Comparison of ENCODE assay signal across 32 cellular contexts in the genomic region with DNA sequence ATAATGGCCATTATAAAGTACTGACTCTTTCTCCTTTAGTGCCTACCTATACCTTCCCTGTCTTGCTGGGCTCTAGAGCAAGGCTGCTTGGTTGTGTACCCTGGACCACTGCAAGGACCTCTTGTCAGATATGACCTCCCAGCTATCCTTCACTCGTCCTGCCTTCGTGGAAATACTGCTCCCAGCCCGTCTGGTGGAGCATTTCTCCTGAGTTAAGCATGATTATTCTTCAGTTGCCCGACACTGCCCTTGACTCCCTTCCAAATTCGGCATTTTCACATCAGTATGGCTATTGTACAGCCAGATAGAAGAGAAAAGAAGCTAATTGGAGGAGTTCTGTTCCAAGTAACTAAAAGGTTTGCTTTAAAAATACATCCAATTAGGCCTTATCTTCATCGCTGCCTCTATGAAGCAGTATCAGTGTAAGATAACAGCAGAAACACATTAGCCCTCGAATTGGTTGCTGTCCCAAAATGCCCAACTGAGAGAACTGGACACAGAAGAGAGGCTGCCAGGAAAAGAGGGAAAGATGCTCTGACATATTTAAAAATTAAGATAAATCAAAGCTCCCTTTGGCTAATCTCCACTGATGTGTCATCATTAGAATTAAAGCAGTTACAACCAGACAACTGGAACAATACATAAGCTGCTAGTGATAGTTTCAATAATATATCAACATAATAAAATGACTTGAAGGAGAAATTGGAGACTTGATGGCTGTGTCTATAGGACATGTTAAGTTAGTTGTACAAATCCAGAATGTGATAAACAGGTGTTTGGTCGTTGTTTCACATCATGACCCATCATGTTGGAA. TPM values are rescaled to one million over a fixed set of nuclear protein-coding genes. Genes with fewer than 3 reads are reported as not detected.
"Had no signal": no experiment of that assay in that cellular context is flagged by ENCODE, and none has a peak within 500 bp of the region (broad histone marks: within the 10 kb centered on the region; RNA-seq: fewer than 3 reads in every experiment).

No MANE protein-coding gene starts in this region.

- DNase-seq: activated B cell treated with CpG ODN at 0.5 μM for 24 hours; activated CD4-positive, alpha-beta T cell treated with anti-CD3 and anti-CD28 coated beads for 48 hours; activated CD4-positive, alpha-beta T cell treated with anti-CD3 and anti-CD28 coated beads, Interleukin-2, amount 50 U/mL, for 1 hour; activated CD4-positive, alpha-beta T cell treated with anti-CD3 and anti-CD28 coated beads, Interleukin-2, amount 50 U/mL, for 48 hours; activated CD8-positive, alpha-beta memory T cell treated with anti-CD3 and anti-CD28 coated beads for 24 hours; activated CD8-positive, alpha-beta T cell treated with anti-CD3 and anti-CD28 coated beads for 36 hours; activated effector memory CD4-positive, alpha-beta T cell treated with Interleukin-2 at 50 U/mL for 16 hours; activated naive CD4-positive, alpha-beta T cell treated with anti-CD3 and anti-CD28 coated beads for 36 hours; activated naive CD8-positive, alpha-beta T cell treated with anti-CD3 and anti-CD28 coated beads for 36 hours; activated naive CD8-positive, alpha-beta T cell treated with anti-CD3 and anti-CD28 coated beads, Interleukin-2, amount 50 U/mL, for 24 hours; activated T-cell treated with anti-CD3 and anti-CD28 coated beads, Interleukin-2, amount 50 U/mL, for 4 hours; adrenal gland; amygdala; aorta; body of pancreas; central memory CD4-positive, alpha-beta T cell; cortex of kidney; dermis blood vessel endothelial cell; effector CD4-positive, alpha-beta T cell; effector memory CD8-positive, alpha-beta T cell; erythroblast; foreskin keratinocyte; gastrocnemius medialis; glutamatergic neuron; T-helper 1 cell; T-helper 17 cell; T1000 had no signal

- ATAC-seq: activated CD4-positive, CD25-positive, alpha-beta regulatory T cell treated with anti-CD3 and anti-CD28 coated beads, Interleukin-2, amount 50 U/mL, for 24 hours; activated CD8-positive, alpha-beta T cell treated with anti-CD3 and anti-CD28 coated beads for 36 hours; activated naive CD8-positive, alpha-beta T cell treated with anti-CD3 and anti-CD28 coated beads, Interleukin-2, amount 50 U/mL, for 24 hours; activated T-cell treated with anti-CD3 and anti-CD28 coated beads, Interleukin-2, amount 50 U/mL, for 4 hours; activated T-helper 17 cell treated with anti-CD3 and anti-CD28 coated beads, Interleukin-2, amount 50 U/mL, for 72 hours; body of pancreas; effector memory CD8-positive, alpha-beta T cell; foreskin keratinocyte; gastrocnemius medialis; heart left ventricle; T-helper 17 cell had no signal

RNA-seq across cellular contexts. Expression of gene OPRM1, which starts 54.4 kb away (rescaled TPM):
- total RNA-seq: activated B cell treated with CpG ODN at 0.5 μM for 24 hours; activated CD8-positive, alpha-beta T cell treated with anti-CD3 and anti-CD28 coated beads for 36 hours; activated naive CD4-positive, alpha-beta T cell treated with anti-CD3 and anti-CD28 coated beads for 36 hours; activated naive CD8-positive, alpha-beta T cell treated with anti-CD3 and anti-CD28 coated beads for 36 hours; activated T-cell treated with anti-CD3 and anti-CD28 coated beads, Interleukin-2, amount 50 U/mL, for 4 hours; activated T-helper 17 cell treated with anti-CD3 and anti-CD28 coated beads, Interleukin-2, amount 50 U/mL, for 72 hours; aorta; cardiac muscle cell; chondrocyte; dermis blood vessel endothelial cell; foreskin keratinocyte; gastrocnemius medialis; heart left ventricle; T-helper 17 cell had no signal
